In genomic region chr2:12155308-12156061, GRCh38 we compare ENCODE assay signal across 12 cellular contexts.
DNase-seq lines count a peak whose midpoint lies in the region; ATAC-seq and TF ChIP-seq lines count a peak whose summit lies in the region.
"Had no signal": no experiment of that assay in that cellular context is flagged by ENCODE, and none has a peak within 500 bp of the region (broad histone marks: within the 10 kb centered on the region; RNA-seq: fewer than 3 reads in every experiment).

No MANE protein-coding gene starts in this region.

- H3K27me3 ChIP-seq in breast epithelium (no peaks in the 10 kb centered on the region), hepatocyte (peaks cover 3% of the 10 kb centered on the region), upper lobe of right lung (no peaks in the 10 kb centered on the region)

- TF ChIP-seq CTCF in MCF 10A (IDR thresholded peaks at IDR 0.05; ENCODE audit: unreplicated experiment) = no peak
- TF ChIP-seq CTCF in breast epithelium (IDR thresholded peaks at IDR 0.05) = no peak
- no peak for TF ChIP-seq CTCF in astrocyte of the cerebellum (IDR thresholded peaks at IDR 0.05; ENCODE audit: low read depth, low read length, missing control alignments)
- no peak for TF ChIP-seq CTCF in hepatocyte (IDR thresholded peaks at IDR 0.05; ENCODE audit: poor library complexity)
- no peak for TF ChIP-seq CTCF in upper lobe of right lung (IDR thresholded peaks at IDR 0.05)

- CTCF ChIA-PET in MCF 10A (lab: Yijun Ruan, JAX) = interaction anchor here (0.5 to 3.6 kb wide), 4 partner anchors 9 to 59 kb away, joined by 4 to 12 read pairs (median 4); no protein-coding TSS in a partner anchor

- no TSS peak for BruUV-seq in MCF 10A (replicated peaks; lab: Mats Ljungman, UMichigan)

- WGBS in hepatocyte (ENCODE audit: low lambda C conversion rate, missing lambda C conversion rate) = 64% methylated on average over 6 of the region's 6 CpGs

- H3K4me3 Mint-ChIP-seq in MCF 10A (ENCODE audit: unreplicated experiment) = no peak overlapping the region
- H3K4me3 Mint-ChIP-seq: dendritic cell treated with granulocyte-macrophage colony-stimulating factor and Interleukin-4, amounts not matched to agents 40 ng/mL and 50 ng/mL, for 4 days; IgD-negative memory B cell had no signal

- H4K20me1 ChIP-seq in hepatocyte (ENCODE audit: insufficient read depth, poor library complexity, severe bottlenecking) = no peaks in the 10 kb centered on the region

- H3K4me2 ChIP-seq in hepatocyte = no peak overlapping the region

- POLR2A ChIA-PET in MCF 10A (lab: Yijun Ruan, JAX) = interaction anchor here (1.0 kb wide), 1 partner anchor 14 kb away, joined by 5 read pairs; no protein-coding TSS in a partner anchor

- TF ChIP-seq POLR2A in breast epithelium (IDR thresholded peaks at IDR 0.05) = no peak

- H3K4me1 ChIP-seq in breast epithelium = peaks cover 0 to 3% of the 10 kb centered on the region in 2 donors
- H3K4me1 ChIP-seq in hepatocyte (ENCODE audit: insufficient read depth) = no peaks in the 10 kb centered on the region
- peaks cover 11% of the 10 kb centered on the region for H3K4me1 ChIP-seq in upper lobe of right lung

- in situ Hi-C loops in astrocyte of the cerebellum (cut with HindIII; ENCODE audit: low sequenced_read_pairs) (loop anchor here (25.0 kb wide), 1 partner anchor 293 kb away; no protein-coding TSS in a partner anchor), ACHN (cut with HindIII; ENCODE audit: low pct_ligation_motif_present, low pct_unique_long_range_greater_than_20kb, low sequenced_read_pairs) (no loop called here)

- ATAC-seq in upper lobe of right lung (peak; percentile 84), HG03432 (IDR thresholded peaks at IDR 0.05; ENCODE audit: unreplicated experiment) (no peak)
- ATAC-seq: GM12878 had no signal

- no peaks in the 10 kb centered on the region for H3K9me3 Mint-ChIP-seq in MCF 10A (ENCODE audit: unreplicated experiment)
- H3K9me3 Mint-ChIP-seq: dendritic cell treated with granulocyte-macrophage colony-stimulating factor and Interleukin-4, amounts not matched to agents 40 ng/mL and 50 ng/mL, for 4 days; IgD-negative memory B cell had no signal

- H3K27me3 Mint-ChIP-seq in MCF 10A (ENCODE audit: insufficient read depth, unreplicated experiment) = no peaks in the 10 kb centered on the region

- no peaks in the 10 kb centered on the region for H3K36me3 Mint-ChIP-seq in MCF 10A (ENCODE audit: insufficient read depth, unreplicated experiment)

- H3K36me3 ChIP-seq in breast epithelium (no peaks in the 10 kb centered on the region), hepatocyte (replicated peaks; ENCODE audit: insufficient read depth, low read depth) (no peaks in the 10 kb centered on the region), upper lobe of right lung (no peaks in the 10 kb centered on the region)

- H3K9me2 ChIP-seq in hepatocyte (replicated peaks; ENCODE audit: insufficient read depth) = no peaks in the 10 kb centered on the region

- intact Hi-C loops in MCF 10A (cut with micrococcal nuclease) (loop anchor here (1.0 kb wide), 1 partner anchor 559 kb away; no protein-coding TSS in a partner anchor), breast epithelium (cut with DNase I; ENCODE audit: low total_unique reads) (no loop called here), upper lobe of right lung (cut with DNase I) (no loop called here)

- no peaks in the 10 kb centered on the region for H3K9me3 ChIP-seq in breast epithelium
- no peaks in the 10 kb centered on the region for H3K9me3 ChIP-seq in hepatocyte (ENCODE audit: low read depth)
- no peaks in the 10 kb centered on the region for H3K9me3 ChIP-seq in upper lobe of right lung

- H3K27ac ChIP-seq in breast epithelium (peak overlapping the region in 1 of 2 donors; percentile 55), hepatocyte (peak overlapping the region; percentile 26), upper lobe of right lung (no peak overlapping the region)

- no peaks in the 10 kb centered on the region for H3K79me2 ChIP-seq in hepatocyte

- H3K4me3 ChIP-seq in breast epithelium (no peak overlapping the region), astrocyte of the cerebellum (ENCODE audit: low read depth, low read length) (no peak overlapping the region), hepatocyte (no peak overlapping the region), upper lobe of right lung (no peak overlapping the region)
- H3K4me3 ChIP-seq: GM12878 had no signal

- DNase-seq in MCF 10A (ENCODE audit: unreplicated experiment) (peak; percentile 87), breast epithelium (ENCODE audit: low spot score in 2 of 2) (no peak), astrocyte of the cerebellum (ENCODE audit: low read depth) (peak; percentile 94), hepatocyte (ENCODE audit: low spot score) (no peak), upper lobe of right lung (no peak), GF-D8 (lab: John Stamatoyannopoulos, UW) (no peak), ACHN (no peak)
- DNase-seq: 8988T had no signal

- no peak overlapping the region for H2AFZ ChIP-seq in hepatocyte

- H3K4me1 Mint-ChIP-seq in MCF 10A (ENCODE audit: insufficient read depth, unreplicated experiment) = peaks cover 28% of the 10 kb centered on the region

- peak overlapping the region; percentile 43 for H3K27ac Mint-ChIP-seq in MCF 10A (ENCODE audit: low read depth, unreplicated experiment)
- H3K27ac Mint-ChIP-seq: dendritic cell treated with granulocyte-macrophage colony-stimulating factor and Interleukin-4, amounts not matched to agents 40 ng/mL and 50 ng/mL, for 4 days; IgD-negative memory B cell had no signal

Comparison
In these comparisons a context has a peak if more than half of its experiments do, and no peak if none do; other contexts are left out.
1. DNase-seq: peak in MCF 10A (single experiment) and astrocyte of the cerebellum (single experiment); none in breast epithelium (0 of 2), hepatocyte (single experiment), upper lobe of right lung (single experiment), GF-D8 (single experiment) and ACHN (single experiment).